In genomic region chr3:197345381-197345780, GRCh38 we compare ENCODE assay signal across 14 cellular contexts. TPM values are rescaled to one million over a fixed set of nuclear protein-coding genes. Genes with fewer than 3 reads are reported as not detected.
A peak's percentile ranks its signal among the peaks of the same experiment; 100 is the strongest.
DNase-seq lines count a peak whose midpoint lies in the region; ATAC-seq lines count a peak whose summit lies in the region.
"Had no signal": no experiment of that assay in that cellular context is flagged by ENCODE, and none has a peak within 500 bp of the region (broad histone marks: within the 10 kb centered on the region; RNA-seq: fewer than 3 reads in every experiment).

No MANE protein-coding gene starts in this region.

- intact Hi-C loops in left ventricle myocardium superior (cut with micrococcal nuclease) (no loop called here), right cardiac atrium (cut with DNase I) (no loop called here)

- DNase-seq in left ventricle myocardium superior (no peak), right cardiac atrium (no peak), amniotic epithelial cell (ENCODE audit: low read depth) (peak; percentile 84), mesenteric fat pad (ENCODE audit: low spot score) (peak; percentile 2), iPS-NIHi7 (ENCODE audit: extremely low spot score) (no peak)
- DNase-seq: Calu3; CD8-positive, alpha-beta T cell; DMS79 treated with DMSO at 0.1 percent for 48 hours; GF-D8; HCEC 1CT had no signal

- H3K4me1 ChIP-seq in right cardiac atrium (ENCODE audit: control insufficient read depth, insufficient read depth, low read length) = peaks cover 5% of the 10 kb centered on the region

- no peak overlapping the region for H3K4me3 ChIP-seq in right cardiac atrium (ENCODE audit: low read length)
- H3K4me3 ChIP-seq: BLaER1 treated with 17β-estradiol and CSF1 and Interleukin-3, amounts not matched to agents 10 nM and 100 nM; GM23338 had no signal

- no peaks in the 10 kb centered on the region for H3K27me3 ChIP-seq in right cardiac atrium (ENCODE audit: control insufficient read depth, insufficient read depth)
- H3K27me3 ChIP-seq: BLaER1 treated with 17β-estradiol and CSF1 and Interleukin-3, amounts not matched to agents 10 nM and 100 nM had no signal

- no peaks in the 10 kb centered on the region for H3K9me3 ChIP-seq in right cardiac atrium (ENCODE audit: control insufficient read depth, low read length)
- H3K9me3 ChIP-seq: BLaER1 treated with 17β-estradiol and CSF1 and Interleukin-3, amounts not matched to agents 10 nM and 100 nM had no signal

- WGBS in right cardiac atrium = 51% methylated on average over 5 of the region's 5 CpGs

- peak; percentile 33 for ATAC-seq in left ventricle myocardium superior
- ATAC-seq in right cardiac atrium = no peak
- no peak for ATAC-seq in HG02642 (IDR thresholded peaks at IDR 0.05; ENCODE audit: poor library complexity, unreplicated experiment)
- ATAC-seq in HG02610 (IDR thresholded peaks at IDR 0.05; ENCODE audit: unreplicated experiment) = no peak
- ATAC-seq: CD8-positive, alpha-beta T cell; GM23338 had no signal

- H3K27ac ChIP-seq in right cardiac atrium (ENCODE audit: low read length) = no peak overlapping the region
- H3K27ac ChIP-seq: BLaER1 treated with 17β-estradiol and CSF1 and Interleukin-3, amounts not matched to agents 10 nM and 100 nM had no signal

RNA-seq across cellular contexts. Expression of gene DLG1, which starts 47.0 kb away (rescaled TPM):
- total RNA-seq in left ventricle myocardium superior (44.6 TPM), right cardiac atrium (10 to 100 TPM; 51.1 to 55.0 (median 53.0) TPM), mesenteric fat pad (68.5 TPM)
- 14.6 TPM for polyA plus RNA-seq in right cardiac atrium

Comparison
In these comparisons a context has a peak if more than half of its experiments do, and no peak if none do; other contexts are left out.
1. DNase-seq: peak in amniotic epithelial cell (single experiment) and mesenteric fat pad (single experiment); none in left ventricle myocardium superior (single experiment), right cardiac atrium (0 of 3) and iPS-NIHi7 (single experiment).